In the genomic region with DNA sequence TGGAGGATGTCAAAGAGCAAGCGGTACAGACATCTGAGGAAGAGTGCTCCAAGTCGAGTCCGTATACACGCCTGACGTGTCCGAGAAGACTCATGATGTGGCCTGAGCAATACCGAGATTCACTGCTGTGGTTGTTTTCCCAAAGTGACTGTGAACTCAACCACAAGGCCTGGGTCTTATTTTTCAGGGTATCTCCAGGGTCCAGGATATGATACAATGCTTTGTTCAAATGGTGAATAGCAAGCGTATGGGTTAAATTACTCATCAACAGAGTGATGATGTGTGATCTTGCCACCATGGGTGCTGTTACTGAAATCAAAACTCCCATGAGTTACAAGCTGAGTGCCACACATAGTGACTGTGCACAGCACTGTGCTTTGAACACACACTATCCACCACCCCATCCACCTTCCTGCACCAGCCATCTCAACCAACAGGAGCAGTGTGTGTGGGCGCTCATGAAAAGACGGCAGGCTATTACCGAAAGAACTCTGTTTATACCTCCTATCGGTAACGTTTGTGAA, we compare ENCODE assay signal across 9 cellular contexts.
DNase-seq lines count a peak whose midpoint lies in the region; ATAC-seq and TF ChIP-seq lines count a peak whose summit lies in the region.
"Had no signal": no experiment of that assay in that cellular context is flagged by ENCODE, and none has a peak within 500 bp of the region (broad histone marks: within the 10 kb centered on the region; RNA-seq: fewer than 3 reads in every experiment).

No MANE protein-coding gene starts in this region.

- no peak for TF ChIP-seq EP300 in esophagus muscularis mucosa (IDR thresholded peaks at IDR 0.05)
- TF ChIP-seq EP300 in suprapubic skin (IDR thresholded peaks at IDR 0.05): no peak

- H3K9me3 ChIP-seq in esophagus muscularis mucosa (no peaks in the 10 kb centered on the region), suprapubic skin (no peaks in the 10 kb centered on the region), MM.1S (replicated peaks; ENCODE audit: insufficient read depth, low read length) (no peaks in the 10 kb centered on the region), Caco-2 (no peaks in the 10 kb centered on the region)
- H3K9me3 ChIP-seq: thoracic aorta had no signal

- BruUV-seq in Caco-2 (replicated peaks; lab: Mats Ljungman, UMichigan): no TSS peak

- H2AFZ ChIP-seq in MM.1S (ENCODE audit: low read length): no peak overlapping the region

- no peak for TF ChIP-seq CTCF in GM10266 (IDR thresholded peaks at IDR 0.05; ENCODE audit: control insufficient read depth, insufficient read depth, low read depth, missing control alignments)
- TF ChIP-seq CTCF in esophagus muscularis mucosa (IDR thresholded peaks at IDR 0.05): no peak
- TF ChIP-seq CTCF in suprapubic skin (IDR thresholded peaks at IDR 0.05): no peak
- TF ChIP-seq CTCF in MM.1S (IDR thresholded peaks at IDR 0.05; ENCODE audit: low read length): no peak
- TF ChIP-seq CTCF in Caco-2 (IDR thresholded peaks at IDR 0.05; ENCODE audit: insufficient read depth in 1 of 2, low read depth in 1 of 2, low read length in 1 of 2, severe bottlenecking in 1 of 2, unreplicated experiment in 1 of 2): no peak

- H3K4me1 Mint-ChIP-seq in Caco-2 (ENCODE audit: low read depth, unreplicated experiment): peaks cover 7% of the 10 kb centered on the region

- H3K9me2 ChIP-seq in MM.1S (replicated peaks; ENCODE audit: insufficient read depth, low read length): no peaks in the 10 kb centered on the region

- CTCF ChIA-PET in Caco-2 (lab: Charles Lee): no interaction called here

- H3F3A ChIP-seq in MM.1S (ENCODE audit: insufficient read depth, low read length): no peaks in the 10 kb centered on the region

- no peaks in the 10 kb centered on the region for H3K79me2 ChIP-seq in MM.1S (ENCODE audit: low read length)

- no peak for TF ChIP-seq POLR2A in esophagus muscularis mucosa (IDR thresholded peaks at IDR 0.05; ENCODE audit: low read depth)
- TF ChIP-seq POLR2A in suprapubic skin (IDR thresholded peaks at IDR 0.05): no peak

- H3K4me3 Mint-ChIP-seq in Caco-2 (ENCODE audit: unreplicated experiment): no peak overlapping the region

- POLR2A ChIA-PET in Caco-2 (lab: Charles Lee): no interaction called here

- H3K36me3 Mint-ChIP-seq in Caco-2 (ENCODE audit: insufficient read depth, unreplicated experiment): peaks cover 78% of the 10 kb centered on the region

- no peak overlapping the region for H3K27ac Mint-ChIP-seq in Caco-2 (ENCODE audit: unreplicated experiment)

- no peaks in the 10 kb centered on the region for H3K27me3 Mint-ChIP-seq in Caco-2 (ENCODE audit: insufficient read depth, unreplicated experiment)

- H3K9ac ChIP-seq in MM.1S (ENCODE audit: low read length): no peak overlapping the region

- 90% methylated on average over 13 of the region's 13 CpGs for WGBS in esophagus muscularis mucosa
- WGBS in suprapubic skin: 79% methylated on average over 13 of the region's 13 CpGs

- H3K4me2 ChIP-seq in MM.1S (ENCODE audit: low read depth, low read length): no peak overlapping the region

- H3K9me3 Mint-ChIP-seq in Caco-2 (ENCODE audit: unreplicated experiment): no peaks in the 10 kb centered on the region

- H4K20me1 ChIP-seq in MM.1S (ENCODE audit: insufficient read depth, low read length): no peaks in the 10 kb centered on the region

- intact Hi-C loops in esophagus muscularis mucosa (cut with DNase I) (no loop called here), Caco-2 (cut with micrococcal nuclease; ENCODE audit: unreplicated experiment) (no loop called here)

- peaks cover 6 to 28% (median 26%) of the 10 kb centered on the region in 4 donors for H3K4me1 ChIP-seq in esophagus muscularis mucosa
- peaks cover 17% of the 10 kb centered on the region for H3K4me1 ChIP-seq in suprapubic skin
- H3K4me1 ChIP-seq in MM.1S (ENCODE audit: low read length): peaks cover 7% of the 10 kb centered on the region
- H3K4me1 ChIP-seq in Caco-2: no peaks in the 10 kb centered on the region

- DNase-seq in GM10266 (ENCODE audit: extremely low spot score): peak; percentile 58
- DNase-seq in RPMI7951 (ENCODE audit: low read depth): peak; percentile 40
- no peak for DNase-seq in esophagus muscularis mucosa (ENCODE audit: extremely low spot score)
- no peak for DNase-seq in suprapubic skin (ENCODE audit: low spot score in 2 of 2)
- DNase-seq in MM.1S: no peak
- DNase-seq in epidermal melanocyte (ENCODE audit: insufficient read length, low spot score): no peak
- no peak for DNase-seq in Caco-2

- H3K27me3 ChIP-seq in esophagus muscularis mucosa (no peaks in the 10 kb centered on the region), suprapubic skin (peaks cover 4% of the 10 kb centered on the region), MM.1S (replicated peaks; ENCODE audit: insufficient read depth, low read length) (no peaks in the 10 kb centered on the region), Caco-2 (replicated peaks; ENCODE audit: control insufficient read depth, insufficient read depth, low read length) (no peaks in the 10 kb centered on the region)

- peak; percentile 86 for ATAC-seq in GM21529 (IDR thresholded peaks at IDR 0.05; ENCODE audit: unreplicated experiment)

- no peaks in the 10 kb centered on the region for H3K36me3 ChIP-seq in esophagus muscularis mucosa
- no peaks in the 10 kb centered on the region for H3K36me3 ChIP-seq in suprapubic skin
- no peaks in the 10 kb centered on the region for H3K36me3 ChIP-seq in MM.1S (replicated peaks; ENCODE audit: insufficient read depth, low read length)
- H3K36me3 ChIP-seq in Caco-2 (ENCODE audit: control insufficient read depth, insufficient read depth, low read length): peaks cover 2% of the 10 kb centered on the region; the same call in 1 of the 2 replicates
- H3K36me3 ChIP-seq: thoracic aorta had no signal

- no peak overlapping the region for H3K4me3 ChIP-seq in esophagus muscularis mucosa
- no peak overlapping the region for H3K4me3 ChIP-seq in suprapubic skin
- no peak overlapping the region for H3K4me3 ChIP-seq in MM.1S (ENCODE audit: low read length)
- no peak overlapping the region for H3K4me3 ChIP-seq in Caco-2 (ENCODE audit: low read depth, low read length)
- H3K4me3 ChIP-seq: thoracic aorta had no signal

- H3K27ac ChIP-seq in esophagus muscularis mucosa (replicated peaks in 1 of 4): peak overlapping the region; percentile 48 to 55 (median 50)
- H3K27ac ChIP-seq in suprapubic skin: peak overlapping the region; percentile 57
- H3K27ac ChIP-seq in MM.1S (ENCODE audit: low read length): no peak overlapping the region
- H3K27ac ChIP-seq: thoracic aorta had no signal

Comparison
In these comparisons a context has a peak if more than half of its experiments do, and no peak if none do; other contexts are left out.
1. DNase-seq: peak in GM10266 (single experiment) and RPMI7951 (single experiment); none in esophagus muscularis mucosa (single experiment), suprapubic skin (0 of 2), MM.1S (single experiment), epidermal melanocyte (single experiment) and Caco-2 (0 of 2).